Comparison of ENCODE assay signal across 11 cellular contexts in genomic region chr16:4388275-4389021, GRCh38. TPM values are rescaled to one million over a fixed set of nuclear protein-coding genes. Genes with fewer than 3 reads are reported as not detected.
A peak's percentile ranks its signal among the peaks of the same experiment; 100 is the strongest.
DNase-seq lines count a peak whose midpoint lies in the region; ATAC-seq, FAIRE-seq and TF ChIP-seq lines count a peak whose summit lies in the region.
"Had no signal": no experiment of that assay in that cellular context is flagged by ENCODE, and none has a peak within 500 bp of the region (broad histone marks: within the 10 kb centered on the region; RNA-seq: fewer than 3 reads in every experiment).

No MANE protein-coding gene starts in this region.

- no peak overlapping the region for H3K4ac ChIP-seq in H9 (ENCODE audit: low read depth, low read length)

- no peak overlapping the region for H2BK5ac ChIP-seq in H9 (ENCODE audit: insufficient read length, low read length)

- FAIRE-seq in kidney (lab: Jason Lieb, UNC), result no peak
- FAIRE-seq: endothelial cell of umbilical vein had no signal

- H3K4me1 ChIP-seq in H9 (ENCODE audit: insufficient read depth, low read length) (peaks cover 5% of the 10 kb centered on the region; the same call in 1 of the 2 replicates), kidney (ENCODE audit: control insufficient read depth in 1 of 2, insufficient read depth in 1 of 2, low read depth in 1 of 2, low read length in 2 of 2) (peaks cover 0 to 32% of the 10 kb centered on the region in 2 donors), thyroid gland (peaks cover 13 to 29% of the 10 kb centered on the region in 2 donors)

- no peaks in the 10 kb centered on the region for H3K27me3 Mint-ChIP-seq in H9 (ENCODE audit: low read depth)
- no peaks in the 10 kb centered on the region for H3K27me3 Mint-ChIP-seq in chondrocyte (ENCODE audit: low read depth)
- no peaks in the 10 kb centered on the region for H3K27me3 Mint-ChIP-seq in progenitor cell of endocrine pancreas

- H4K5ac ChIP-seq in H9 (ENCODE audit: insufficient read length, low read depth, low read length), result no peak overlapping the region

- no peak for ATAC-seq in GM19324 (IDR thresholded peaks at IDR 0.05; ENCODE audit: low FRiP score, unreplicated experiment)

- WGBS in H9 (ENCODE audit: extremely low coverage, insufficient read length, low lambda C conversion rate), result no CpG with 5 or more reads among the region's 19 CpGs
- 83 to 95% methylated on average over 10 to 17 of the region's 19 CpGs for WGBS in thyroid gland, 2 donors

- no peak overlapping the region for H2AFZ ChIP-seq in H9 (ENCODE audit: low read length)

- H3K4me3 Mint-ChIP-seq in H9 (no peak overlapping the region; a peak in 1 of 5 replicates), chondrocyte (ENCODE audit: unreplicated experiment) (no peak overlapping the region), progenitor cell of endocrine pancreas (ENCODE audit: low read depth) (no peak overlapping the region)

- no peak for DNase-seq in H9
- no peak for DNase-seq in chondrocyte (ENCODE audit: low spot score)
- DNase-seq in kidney, result peak; percentile 90
- no peak for DNase-seq in thyroid gland
- DNase-seq in DMS153 treated with DMSO at 0.1 percent for 48 hours (lab: John Stamatoyannopoulos, UW; ENCODE audit: unreplicated experiment), result no peak
- DNase-seq in caudate nucleus (lab: John Stamatoyannopoulos, UW), result no peak
- DNase-seq in progenitor cell of endocrine pancreas (ENCODE audit: low spot score, unreplicated experiment), result no peak
- DNase-seq: NCI-H2081, T-helper 2 cell had no signal

- H4K8ac ChIP-seq in H9 (replicated peaks; ENCODE audit: insufficient read length, low read depth, low read length), result no peak overlapping the region

- no peaks in the 10 kb centered on the region for H3K79me1 ChIP-seq in H9 (ENCODE audit: insufficient read depth, low read depth, low read length, poor library complexity, severe bottlenecking)

- no peak overlapping the region for H3K56ac ChIP-seq in H9 (ENCODE audit: insufficient read length, low read depth, low read length)

- peak overlapping the region; percentile 16; the same call in 1 of the 2 replicates for H3K14ac ChIP-seq in H9 (ENCODE audit: insufficient read depth, low read length)

- no peak overlapping the region for H3K9ac ChIP-seq in H9 (ENCODE audit: extremely low read depth, insufficient read length, low read length)
- H3K9ac ChIP-seq in kidney (ENCODE audit: low read length in 2 of 2), result no peak overlapping the region

- H3K4me3 ChIP-seq in kidney (ENCODE audit: low read length in 2 of 2), result no peak overlapping the region
- no peak overlapping the region for H3K4me3 ChIP-seq in thyroid gland (replicated peaks in 1 of 3)

- no peak overlapping the region for H3K23ac ChIP-seq in H9 (ENCODE audit: insufficient read length, low read depth, low read length)

- intact Hi-C loops in kidney (cut with DNase I) (no loop called here), thyroid gland (cut with DNase I) (no loop called here)

- H2BK120ac ChIP-seq in H9 (ENCODE audit: low read depth, low read length, poor library complexity, severe bottlenecking), result no peak overlapping the region

- H2BK20ac ChIP-seq in H9 (ENCODE audit: low read depth, low read length, poor library complexity, severe bottlenecking), result no peak overlapping the region

- H2BK12ac ChIP-seq in H9 (ENCODE audit: insufficient read length, low read depth, low read length), result no peak overlapping the region

- H3K79me2 ChIP-seq in H9 (ENCODE audit: insufficient read depth, low read length), result no peaks in the 10 kb centered on the region

- TF ChIP-seq CTCF in H9 (conservative IDR thresholded peaks at IDR 0.05) (no peak), chondrocyte (IDR thresholded peaks at IDR 0.05) (no peak), kidney (IDR thresholded peaks at IDR 0.05; ENCODE audit: borderline replicate concordance, extremely low read depth, insufficient read depth) (no peak), thyroid gland (IDR thresholded peaks at IDR 0.05) (no peak), progenitor cell of endocrine pancreas (IDR thresholded peaks at IDR 0.05; ENCODE audit: unreplicated experiment) (no peak)

- peak overlapping the region; percentile 10 for H3K18ac ChIP-seq in H9 (ENCODE audit: insufficient read length, low read depth, low read length)

- H3K23me2 ChIP-seq in H9 (ENCODE audit: insufficient read length, low read depth, low read length, poor library complexity, severe bottlenecking), result no peaks in the 10 kb centered on the region

- TF ChIP-seq POLR2A in thyroid gland (IDR thresholded peaks at IDR 0.05), result no peak

- H3T11ph ChIP-seq in H9 (ENCODE audit: low read length), result no peak overlapping the region

- H3K9me3 Mint-ChIP-seq in H9 (no peaks in the 10 kb centered on the region), chondrocyte (ENCODE audit: low read depth) (no peaks in the 10 kb centered on the region), progenitor cell of endocrine pancreas (ENCODE audit: low read depth) (no peaks in the 10 kb centered on the region)

- peaks cover 0 to 4% of the 10 kb centered on the region in 2 donors for H3K36me3 ChIP-seq in kidney (ENCODE audit: control insufficient read depth in 1 of 2, insufficient read depth in 2 of 2, low read length in 2 of 2)
- no peaks in the 10 kb centered on the region for H3K36me3 ChIP-seq in thyroid gland

- H3K4me2 ChIP-seq in H9 (ENCODE audit: insufficient read depth, insufficient read length, low read length), result no peak overlapping the region

- no peak overlapping the region for H4K91ac ChIP-seq in H9 (ENCODE audit: insufficient read length, low read depth, low read length)

- no peaks in the 10 kb centered on the region for H3K27me3 ChIP-seq in H9 (ENCODE audit: insufficient read depth, low read length)
- no peaks in the 10 kb centered on the region for H3K27me3 ChIP-seq in thyroid gland

- H2AK5ac ChIP-seq in H9 (ENCODE audit: insufficient read length, low read length), result no peak overlapping the region

- H3K36me3 Mint-ChIP-seq in H9 (ENCODE audit: insufficient read depth in 1 of 3, low read depth in 3 of 3), result peaks cover 0 to 5% (median 2%) of the 10 kb centered on the region in 3 experiments; a peak in 2 of 7 replicates
- no peaks in the 10 kb centered on the region for H3K36me3 Mint-ChIP-seq in chondrocyte (ENCODE audit: low read depth)
- H3K36me3 Mint-ChIP-seq in progenitor cell of endocrine pancreas (ENCODE audit: insufficient read depth), result no peaks in the 10 kb centered on the region

- H2BK15ac ChIP-seq in H9 (ENCODE audit: low read depth, low read length), result no peak overlapping the region

- no peak overlapping the region for H3K27ac ChIP-seq in H9 (ENCODE audit: insufficient read length, low read depth, low read length)
- H3K27ac ChIP-seq in kidney (ENCODE audit: low read depth in 2 of 2, low read length in 2 of 2), result peak overlapping the region; percentile 49 to 75
- H3K27ac ChIP-seq in thyroid gland, result peak overlapping the region; percentile 12 to 44 (median 27)
- H3K27ac ChIP-seq in caudate nucleus (ENCODE audit: low read depth, low read length), result no peak overlapping the region

- peaks cover 39 to 45% of the 10 kb centered on the region in 2 experiments for H3K4me1 Mint-ChIP-seq in H9
- H3K4me1 Mint-ChIP-seq in chondrocyte (ENCODE audit: low read depth), result peaks cover 80% of the 10 kb centered on the region
- H3K4me1 Mint-ChIP-seq in progenitor cell of endocrine pancreas (ENCODE audit: low read depth), result peaks cover 10% of the 10 kb centered on the region

- no peaks in the 10 kb centered on the region for H4K20me1 ChIP-seq in H9 (ENCODE audit: control insufficient read depth, insufficient read depth, insufficient read length)

- no peaks in the 10 kb centered on the region for H3K9me3 ChIP-seq in H9 (ENCODE audit: control insufficient read depth, low read depth, low read length)
- H3K9me3 ChIP-seq in kidney (ENCODE audit: control insufficient read depth in 1 of 2, low read length in 2 of 2), result no peaks in the 10 kb centered on the region
- H3K9me3 ChIP-seq in thyroid gland, result no peaks in the 10 kb centered on the region

- H3K27ac Mint-ChIP-seq in H9, result peak overlapping the region in 2 of 3 experiments; percentile 33 to 85; a peak in 2 of 7 replicates
- H3K27ac Mint-ChIP-seq in chondrocyte (ENCODE audit: unreplicated experiment), result peak overlapping the region; percentile 94
- H3K27ac Mint-ChIP-seq in progenitor cell of endocrine pancreas, result no peak overlapping the region

RNA-seq across cellular contexts. Expression of gene VASN, which starts 16.8 kb away (rescaled TPM):
- 10.8 and 11.0 TPM in 2 replicates for total RNA-seq in H9 (2021)
- total RNA-seq in chondrocyte, result 79.7 to 82.0 TPM (median 81.8 TPM) in 3 replicates
- total RNA-seq in kidney, result 82.7 TPM
- 75.7 TPM for polyA plus RNA-seq in kidney (ENCODE audit: insufficient read depth, low read depth, low replicate concordance)
- 10 to 100 TPM; 21.9 to 47.0 (median 28.8) TPM for total RNA-seq in thyroid gland
- 3.8 and 4.0 TPM in 2 replicates for total RNA-seq in progenitor cell of endocrine pancreas

RNA-seq across cellular contexts. Expression of gene CORO7, which starts 27.9 kb away (rescaled TPM):
- 33.8 and 38.4 TPM in 2 replicates for total RNA-seq in H9 (2021)
- 18.8 to 26.0 TPM (median 24.6 TPM) in 3 replicates for total RNA-seq in chondrocyte
- 50.1 TPM for total RNA-seq in kidney
- polyA plus RNA-seq in kidney (ENCODE audit: insufficient read depth, low read depth, low replicate concordance), result 9.8 TPM
- total RNA-seq in thyroid gland, result 10 to 100 TPM; 17.9 to 53.7 (median 29.7) TPM
- total RNA-seq in progenitor cell of endocrine pancreas, result 25.7 and 35.2 TPM in 2 replicates

RNA-seq across cellular contexts. Expression of gene DNAJA3, which starts 37.2 kb away (rescaled TPM):
- total RNA-seq in H9 (2021) (56.2 and 60.5 TPM in 2 replicates), chondrocyte (27.5 to 28.0 TPM (median 27.8 TPM) in 3 replicates), kidney (41.1 TPM), thyroid gland (10 to 100 TPM; 41.0 to 61.0 (median 51.0) TPM), progenitor cell of endocrine pancreas (38.8 and 42.3 TPM in 2 replicates)
- 49.4 TPM for polyA plus RNA-seq in kidney (ENCODE audit: insufficient read depth, low read depth, low replicate concordance)

RNA-seq across cellular contexts. Expression of gene PAM16, which starts 37.3 kb away (rescaled TPM):
- total RNA-seq in H9 (2021) (80.4 and 81.8 TPM in 2 replicates), chondrocyte (21.6 to 24.4 TPM (median 22.4 TPM) in 3 replicates), kidney (29.4 TPM), thyroid gland (10 to 100 TPM in 3 of 4 donors, 1 to 10 TPM in 1; 5.6 to 60.2 (median 27.3) TPM), progenitor cell of endocrine pancreas (33.5 and 36.7 TPM in 2 replicates)
- 61.1 TPM for polyA plus RNA-seq in kidney (ENCODE audit: insufficient read depth, low read depth, low replicate concordance)

Comparison
In these comparisons a context has a peak if more than half of its experiments do, and no peak if none do; other contexts are left out.
1. H3K27ac ChIP-seq: peak in kidney (2 of 2) and thyroid gland (3 of 3); none in H9 (single experiment) and caudate nucleus (single experiment).